23 cellular contexts compared by ENCODE assay signal in genomic region chr6:7249391-7249790, GRCh38.
"Had no signal": no experiment of that assay in that cellular context is flagged by ENCODE, and none has a peak within 500 bp of the region (broad histone marks: within the 10 kb centered on the region; RNA-seq: fewer than 3 reads in every experiment).

No MANE protein-coding gene starts in this region.

- H3K4me3 Mint-ChIP-seq: activated B cell treated with CpG ODN at 0.5 μM for 24 hours; activated CD4-positive, alpha-beta memory T cell treated with anti-CD3 and anti-CD28 coated beads, Interleukin-2, amount 10 ng/mL, durations not matched to agents 7 days and 5 days; activated naive CD4-positive, alpha-beta T cell treated with anti-CD3 and anti-CD28 coated beads, Interleukin-2, amount 10 ng/mL, durations not matched to agents 7 days and 5 days; activated naive CD8-positive, alpha-beta T cell treated with anti-CD3 and anti-CD28 coated beads for 36 hours; activated T-cell treated with anti-CD3 and anti-CD28 coated beads, Interleukin-2, amount 50 U/mL, for 72 hours; T-helper 17 cell had no signal

- H3K4me1 ChIP-seq: body of pancreas, Peyer's patch, SJSA1 had no signal

- H3K4me1 Mint-ChIP-seq: activated CD4-positive, alpha-beta memory T cell treated with anti-CD3 and anti-CD28 coated beads, Interleukin-2, amount 10 ng/mL, durations not matched to agents 7 days and 5 days; activated naive CD4-positive, alpha-beta T cell treated with anti-CD3 and anti-CD28 coated beads, Interleukin-2, amount 10 ng/mL, durations not matched to agents 7 days and 5 days; activated naive CD8-positive, alpha-beta T cell treated with anti-CD3 and anti-CD28 coated beads for 36 hours; T-helper 17 cell had no signal

- DNase-seq: activated B cell treated with CpG ODN at 0.5 μM for 24 hours; activated CD4-positive, alpha-beta memory T cell treated with anti-CD3 and anti-CD28 coated beads, Interleukin-2, amount 10 ng/mL, durations not matched to agents 7 days and 5 days; activated CD4-positive, alpha-beta T cell treated with anti-CD3 and anti-CD28 coated beads, Interleukin-2, amount 50 U/mL, for 1 hour; activated gamma-delta T cell treated with Interleukin-2 at 50 U/mL for 16 hours; activated naive CD4-positive, alpha-beta T cell treated with anti-CD3 and anti-CD28 coated beads, Interleukin-2, amount 10 ng/mL, durations not matched to agents 7 days and 5 days; activated naive CD8-positive, alpha-beta T cell treated with anti-CD3 and anti-CD28 coated beads for 36 hours; activated T-cell treated with anti-CD3 and anti-CD28 coated beads, Interleukin-2, amount 50 U/mL, for 72 hours; central memory CD4-positive, alpha-beta T cell; NCI-H1105 treated with DMSO at 0.1 percent for 48 hours; NCI-H1436 treated with DMSO at 0.1 percent for 48 hours; NCI-H187; NCI-H2081; NCI-H510A treated with DMSO at 0.1 percent for 48 hours; NCI-H69; NK-92 treated with Interleukin-12 subunit alpha and Interleukin-12 subunit beta, amount 100 ng/mL, for 24 hours; Peyer's patch; SHP77; T-helper 17 cell; T-helper 9 cell had no signal

- H3K27ac ChIP-seq: body of pancreas, coronary artery, Peyer's patch, SJSA1 had no signal

- H3K9me3 Mint-ChIP-seq: activated B cell treated with CpG ODN at 0.5 μM for 24 hours; activated CD4-positive, alpha-beta memory T cell treated with anti-CD3 and anti-CD28 coated beads, Interleukin-2, amount 10 ng/mL, durations not matched to agents 7 days and 5 days; activated naive CD8-positive, alpha-beta T cell treated with anti-CD3 and anti-CD28 coated beads for 36 hours; activated T-cell treated with anti-CD3 and anti-CD28 coated beads, Interleukin-2, amount 50 U/mL, for 72 hours; activated T-helper 2 cell treated with anti-CD3 and anti-CD28 coated beads, Interferon-gamma antibody, Interleukin-2, Interleukin-4, amounts not matched to agents 10 μg/mL and 5 μg/mL and 100 μg/mL, durations not matched to agents 14 hours and 24 hours and 36 hours had no signal

- H3K27me3 ChIP-seq: body of pancreas, Peyer's patch, SJSA1 had no signal

- H3K27me3 Mint-ChIP-seq: activated B cell treated with CpG ODN at 0.5 μM for 24 hours; activated CD4-positive, alpha-beta memory T cell treated with anti-CD3 and anti-CD28 coated beads, Interleukin-2, amount 10 ng/mL, durations not matched to agents 7 days and 5 days; activated naive CD4-positive, alpha-beta T cell treated with anti-CD3 and anti-CD28 coated beads, Interleukin-2, amount 10 ng/mL, durations not matched to agents 7 days and 5 days; activated naive CD8-positive, alpha-beta T cell treated with anti-CD3 and anti-CD28 coated beads for 36 hours; T-helper 17 cell had no signal

- H3K9me3 ChIP-seq: body of pancreas, Peyer's patch, SJSA1 had no signal

- ATAC-seq: activated T-cell treated with anti-CD3 and anti-CD28 coated beads, Interleukin-2, amount 50 U/mL, for 72 hours; body of pancreas; T-helper 17 cell had no signal

- H3K27ac Mint-ChIP-seq: activated B cell treated with CpG ODN at 0.5 μM for 24 hours; activated CD4-positive, alpha-beta memory T cell treated with anti-CD3 and anti-CD28 coated beads, Interleukin-2, amount 10 ng/mL, durations not matched to agents 7 days and 5 days; activated naive CD4-positive, alpha-beta T cell treated with anti-CD3 and anti-CD28 coated beads, Interleukin-2, amount 10 ng/mL, durations not matched to agents 7 days and 5 days; activated naive CD8-positive, alpha-beta T cell treated with anti-CD3 and anti-CD28 coated beads for 36 hours; activated T-cell treated with anti-CD3 and anti-CD28 coated beads, Interleukin-2, amount 50 U/mL, for 72 hours; activated T-helper 2 cell treated with anti-CD3 and anti-CD28 coated beads, Interferon-gamma antibody, Interleukin-2, Interleukin-4, amounts not matched to agents 10 μg/mL and 5 μg/mL and 100 μg/mL, durations not matched to agents 14 hours and 24 hours and 36 hours had no signal

- H3K4me3 ChIP-seq: body of pancreas, coronary artery, Peyer's patch, SJSA1 had no signal
